7 cellular contexts compared by ENCODE assay signal in the genomic region with DNA sequence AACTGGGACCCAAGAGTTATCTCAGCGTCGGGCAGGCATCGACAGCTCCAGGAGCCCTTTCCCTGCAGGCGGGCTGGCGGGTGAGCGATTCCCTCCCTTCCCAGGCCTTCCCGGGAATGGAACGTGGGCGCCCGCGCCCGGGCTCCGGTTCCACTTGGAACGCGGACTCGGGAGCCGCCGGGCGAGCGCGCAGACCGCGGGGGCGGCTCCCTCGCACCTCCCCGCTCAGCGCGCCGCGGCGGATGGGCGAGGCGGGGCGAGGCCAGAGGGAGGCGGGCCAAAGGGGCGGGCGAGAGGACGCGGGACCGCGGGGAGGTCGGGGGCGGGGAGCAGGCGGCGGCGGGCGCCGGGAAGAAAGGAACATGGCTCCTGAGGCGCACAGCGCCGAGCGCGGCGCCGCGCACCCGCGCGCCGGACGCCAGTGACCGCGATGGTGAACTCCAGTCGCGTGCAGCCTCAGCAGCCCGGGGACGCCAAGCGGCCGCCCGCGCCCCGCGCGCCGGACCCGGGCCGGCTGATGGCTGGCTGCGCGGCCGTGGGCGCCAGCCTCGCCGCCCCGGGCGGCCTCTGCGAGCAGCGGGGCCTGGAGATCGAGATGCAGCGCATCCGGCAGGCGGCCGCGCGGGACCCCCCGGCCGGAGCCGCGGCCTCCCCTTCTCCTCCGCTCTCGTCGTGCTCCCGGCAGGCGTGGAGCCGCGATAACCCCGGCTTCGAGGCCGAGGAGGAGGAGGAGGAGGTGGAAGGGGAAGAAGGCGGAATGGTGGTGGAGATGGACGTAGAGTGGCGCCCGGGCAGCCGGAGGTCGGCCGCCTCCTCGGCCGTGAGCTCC. TPM values are rescaled to one million over a fixed set of nuclear protein-coding genes. Genes with fewer than 3 reads are reported as not detected.
DNase-seq lines count a peak whose midpoint lies in the region; ATAC-seq and TF ChIP-seq lines count a peak whose summit lies in the region.

TSS of gene PKD2 (plus strand) at position 332 of the 829 bp plus-strand sequence. CDS start at position 431, 99 bp downstream.

- peak within 1 kb of the TSS; percentile 94 for H3K4me3 ChIP-seq in iPS-18a (ENCODE audit: low read length)
- peak within 1 kb of the TSS; percentile 88 for H3K4me3 ChIP-seq in skeletal muscle satellite cell (ENCODE audit: low read length)

- H3K4me1 ChIP-seq in iPS-18a (ENCODE audit: control insufficient read depth, low read depth, low read length) (peaks cover 23% of the 10 kb centered on the region), skeletal muscle satellite cell (ENCODE audit: control insufficient read depth, insufficient read depth, low read length) (peaks cover 40% of the 10 kb centered on the region)

- peak within 1 kb of the TSS; percentile 85 to 97 (median 96) for H3K27ac Mint-ChIP-seq in brain

- H3K4me1 Mint-ChIP-seq in brain: peaks cover 48% of the 10 kb centered on the region

- TF ChIP-seq CTCF in brain (conservative IDR thresholded peaks at IDR 0.05): no peak

- peak; percentile 55 for DNase-seq in NCI-H1105 (lab: John Stamatoyannopoulos, UW)
- DNase-seq in UCSD-AML1 (lab: John Stamatoyannopoulos, UW; ENCODE audit: unreplicated experiment): peak; percentile 85

- H3K36me3 ChIP-seq in iPS-18a (ENCODE audit: control insufficient read depth, low read depth, low read length) (no peaks in the 10 kb centered on the region), skeletal muscle satellite cell (ENCODE audit: insufficient read depth, low read length) (no peaks in the 10 kb centered on the region)

- peak; percentile 89 for ATAC-seq in HG02588 (IDR thresholded peaks at IDR 0.05; ENCODE audit: unreplicated experiment)

- no peak within 1 kb of the TSS for H3K27ac ChIP-seq in iPS-18a (ENCODE audit: low read length)

- H3K27me3 Mint-ChIP-seq in brain: peaks cover 14% of the 10 kb centered on the region

- H3K4me2 ChIP-seq in skeletal muscle satellite cell (ENCODE audit: low read length): peak within 1 kb of the TSS; percentile 84

- H3K9ac ChIP-seq in iPS-18a (ENCODE audit: low read length): peak within 1 kb of the TSS; percentile 60
- peak within 1 kb of the TSS; percentile 94 for H3K9ac ChIP-seq in skeletal muscle satellite cell (ENCODE audit: low read depth, low read length)

- peaks cover 0 to 6% (median 0%) of the 10 kb centered on the region in 5 experiments for H3K9me3 Mint-ChIP-seq in brain

- peak within 1 kb of the TSS; percentile 90 to 94 (median 93) for H3K4me3 Mint-ChIP-seq in brain

- TF ChIP-seq POLR2A in GM15510 (IDR thresholded peaks at IDR 0.05; ENCODE audit: borderline replicate concordance, extremely low read depth, insufficient read length): peak; percentile 72

- H3K9me3 ChIP-seq in iPS-18a (ENCODE audit: control insufficient read depth, low read depth, low read length) (no peaks in the 10 kb centered on the region), skeletal muscle satellite cell (replicated peaks; ENCODE audit: low read length) (no peaks in the 10 kb centered on the region)

- peaks cover 21% of the 10 kb centered on the region for H3K27me3 ChIP-seq in iPS-18a (ENCODE audit: control insufficient read depth, insufficient read depth, low read length)
- no peaks in the 10 kb centered on the region for H3K27me3 ChIP-seq in skeletal muscle satellite cell (ENCODE audit: control insufficient read depth, insufficient read depth, low read length)

- H3K36me3 Mint-ChIP-seq in brain: no peaks in the 10 kb centered on the region

RNA-seq across cellular contexts. Expression of gene PKD2, which starts in this region (rescaled TPM):
- 3.0 TPM for polyA plus RNA-seq in brain (ENCODE audit: insufficient read depth, low read depth, low replicate concordance)
- 32.3 and 32.7 TPM in 2 replicates for total RNA-seq in skeletal muscle satellite cell (2012; rRNA removed)
